23 cellular contexts compared by ENCODE assay signal in genomic region chr20:34743039-34743438, GRCh38.
"Had no signal": no experiment of that assay in that cellular context is flagged by ENCODE, and none has a peak within 500 bp of the region (broad histone marks: within the 10 kb centered on the region; RNA-seq: fewer than 3 reads in every experiment).

No MANE protein-coding gene starts in this region.

- H3K27me3 Mint-ChIP-seq: naive thymus-derived CD4-positive, alpha-beta T cell had no signal

- H3K4me3 ChIP-seq: coronary artery, dorsolateral prefrontal cortex, heart left ventricle, lung, psoas muscle, spleen, suprapubic skin, tibial artery, upper lobe of left lung, uterus had no signal

- H3K4me1 ChIP-seq: psoas muscle, spleen, suprapubic skin, tibial artery, upper lobe of left lung, uterus had no signal

- ATAC-seq: heart left ventricle; left colon; left ventricle myocardium superior; naive thymus-derived CD4-positive, alpha-beta T cell; psoas muscle had no signal

- H3K36me3 ChIP-seq: uterus had no signal

- H3K27me3 ChIP-seq: dorsolateral prefrontal cortex, heart left ventricle, neutrophil, spleen, suprapubic skin, tibial artery, upper lobe of left lung, uterus had no signal

- H3K27ac ChIP-seq: coronary artery, heart left ventricle, neutrophil, psoas muscle, spleen, suprapubic skin, tibial artery, upper lobe of left lung, uterus had no signal

- H3K4me1 Mint-ChIP-seq: nephron progenitor cell had no signal

- H3K9me3 Mint-ChIP-seq: naive thymus-derived CD4-positive, alpha-beta T cell; nephron progenitor cell had no signal

- DNase-seq: dorsolateral prefrontal cortex; effector CD8-positive, alpha-beta T cell; heart left ventricle; hippocampal formation; left colon; left ventricle myocardium superior; mesendoderm; naive thymus-derived CD4-positive, alpha-beta T cell; nephron progenitor cell; psoas muscle; retina; spleen; stimulated activated CD4-positive, alpha-beta T cell treated with anti-CD3 and anti-CD28 coated beads, Interleukin-15, amount 100 ng/mL, for 24 hours; stimulated activated CD4-positive, alpha-beta T cell treated with anti-CD3 and anti-CD28 coated beads, Interleukin-1b, Interleukin-23, amount 100 ng/mL, for 48 hours; stimulated activated CD4-positive, alpha-beta T cell treated with anti-CD3 and anti-CD28 coated beads, Interleukin-4, amount 100 ng/mL, for 24 hours; stimulated activated naive CD4-positive, alpha-beta T cell; tibial artery; upper lobe of left lung; uterus had no signal

- H3K9me3 ChIP-seq: heart left ventricle, neutrophil, psoas muscle, spleen, suprapubic skin, tibial artery, upper lobe of left lung, uterus had no signal

- H3K4me3 Mint-ChIP-seq: naive thymus-derived CD4-positive, alpha-beta T cell; nephron progenitor cell had no signal
